14 cellular contexts compared by ENCODE assay signal in genomic region chr5:180289433-180289832, GRCh38. TPM values are rescaled to one million over a fixed set of nuclear protein-coding genes. Genes with fewer than 3 reads are reported as not detected.
DNase-seq lines count a peak whose midpoint lies in the region; ATAC-seq and TF ChIP-seq lines count a peak whose summit lies in the region.
"Had no signal": no experiment of that assay in that cellular context is flagged by ENCODE, and none has a peak within 500 bp of the region (broad histone marks: within the 10 kb centered on the region; RNA-seq: fewer than 3 reads in every experiment).

No MANE protein-coding gene starts in this region.

- H3K27me3 Mint-ChIP-seq in effector memory CD8-positive, alpha-beta T cell = no peaks in the 10 kb centered on the region
- H3K27me3 Mint-ChIP-seq in CD8-positive, alpha-beta T cell (ENCODE audit: low read depth) = no peaks in the 10 kb centered on the region
- H3K27me3 Mint-ChIP-seq in activated T-helper 1 cell treated with anti-CD3 and anti-CD28 coated beads, Interleukin-12 subunit alpha, Interleukin-12 subunit beta, Interleukin-2, Interleukin-4 antibody, amounts not matched to agents 30 ng/mL and 10 ng/mL and 1 ng/mL, durations not matched to agents 14 hours and 24 hours and 36 hours (ENCODE audit: insufficient read depth) = no peaks in the 10 kb centered on the region
- H3K27me3 Mint-ChIP-seq: activated CD4-positive, alpha-beta memory T cell treated with anti-CD3 and anti-CD28 coated beads, Interleukin-2, amount 10 ng/mL, durations not matched to agents 7 days and 5 days had no signal

- no peak overlapping the region for H3K4me3 Mint-ChIP-seq in effector memory CD8-positive, alpha-beta T cell
- H3K4me3 Mint-ChIP-seq in CD8-positive, alpha-beta T cell = no peak overlapping the region
- H3K4me3 Mint-ChIP-seq in activated T-helper 1 cell treated with anti-CD3 and anti-CD28 coated beads, Interleukin-12 subunit alpha, Interleukin-12 subunit beta, Interleukin-2, Interleukin-4 antibody, amounts not matched to agents 30 ng/mL and 10 ng/mL and 1 ng/mL, durations not matched to agents 14 hours and 24 hours and 36 hours = no peak overlapping the region

- TF ChIP-seq POLR2A in body of pancreas (IDR thresholded peaks at IDR 0.05) = peak in 1 of 3 donors; percentile 22

- H3K4me1 ChIP-seq in body of pancreas (peaks cover 63% of the 10 kb centered on the region), mucosa of descending colon (ENCODE audit: low read depth) (peaks cover 26% of the 10 kb centered on the region)
- peaks cover 23% of the 10 kb centered on the region for H3K4me1 ChIP-seq in CD8-positive, alpha-beta T cell (ENCODE audit: insufficient read depth, low read length)

- H3K4me3 ChIP-seq in body of pancreas (no peak overlapping the region), mucosa of descending colon (no peak overlapping the region)
- H3K4me3 ChIP-seq in CD8-positive, alpha-beta T cell (ENCODE audit: low read depth, low read length) = no peak overlapping the region

- TF ChIP-seq CTCF in body of pancreas (IDR thresholded peaks at IDR 0.05) (no peak), mucosa of descending colon (IDR thresholded peaks at IDR 0.05) (no peak)
- no peak for TF ChIP-seq CTCF in CD8-positive, alpha-beta T cell (IDR thresholded peaks at IDR 0.05)

- H3K36me3 ChIP-seq in body of pancreas (replicated peaks in 1 of 2; ENCODE audit: insufficient read depth in 1 of 2, low read depth in 2 of 2) (no peaks in the 10 kb centered on the region), mucosa of descending colon (ENCODE audit: low read depth) (no peaks in the 10 kb centered on the region)
- no peaks in the 10 kb centered on the region for H3K36me3 ChIP-seq in CD8-positive, alpha-beta T cell (ENCODE audit: insufficient read depth, low read length)

- WGBS in body of pancreas, 2 donors = 19 to 32% methylated on average over 3 of the region's 3 CpGs

- ATAC-seq in body of pancreas (peak; percentile 68), mucosa of descending colon (peak; percentile 28)
- no peak for ATAC-seq in effector memory CD8-positive, alpha-beta T cell (replicated peaks)
- ATAC-seq in CD8-positive, alpha-beta T cell = no peak

- H3K27me3 ChIP-seq in body of pancreas = no peaks in the 10 kb centered on the region
- H3K27me3 ChIP-seq in CD8-positive, alpha-beta T cell (ENCODE audit: insufficient read depth, low read length) = no peaks in the 10 kb centered on the region

- peak overlapping the region; percentile 87 to 90 (median 88) for H3K27ac ChIP-seq in body of pancreas
- H3K27ac ChIP-seq in CD8-positive, alpha-beta T cell (ENCODE audit: low read depth, low read length) = no peak overlapping the region
- H3K27ac ChIP-seq: HL-60 had no signal

- DNase-seq in COR-L47 (lab: John Stamatoyannopoulos, UW) (peak; percentile 7), NCI-H146 treated with DMSO at 0.1 percent for 48 hours (lab: John Stamatoyannopoulos, UW; ENCODE audit: unreplicated experiment) (peak; percentile 11), body of pancreas (peak; percentile 84 to 94 (median 92)), mucosa of descending colon (peak in 2 of 3 donors; percentile 46 to 48), anterior cingulate cortex (lab: John Stamatoyannopoulos, UW) (no peak)
- DNase-seq in effector memory CD8-positive, alpha-beta T cell = no peak
- DNase-seq in CD8-positive, alpha-beta T cell = no peak
- DNase-seq in activated T-helper 1 cell treated with anti-CD3 and anti-CD28 coated beads, Interleukin-12 subunit alpha, Interleukin-12 subunit beta, Interleukin-2, Interleukin-4 antibody, amounts not matched to agents 30 ng/mL and 10 ng/mL and 1 ng/mL, durations not matched to agents 14 hours and 24 hours and 36 hours (ENCODE audit: low spot score) = no peak
- DNase-seq: activated CD4-positive, alpha-beta memory T cell treated with anti-CD3 and anti-CD28 coated beads, Interleukin-2, amount 10 ng/mL, durations not matched to agents 7 days and 5 days; Karpas-422; NCI-H2227 treated with DMSO at 0.1 percent for 48 hours; T1000 had no signal

- CTCF ChIA-PET in CD8-positive, alpha-beta T cell (lab: Charles Lee) = interaction anchor here (1.3 to 2.4 kb wide), 3 partner anchors 10 to 39 kb away, joined by 5 to 13 read pairs (median 8); no protein-coding TSS in a partner anchor

- H3K4me1 Mint-ChIP-seq in effector memory CD8-positive, alpha-beta T cell (ENCODE audit: low read depth in 2 of 2) = peaks cover 42 to 50% of the 10 kb centered on the region in 2 donors
- peaks cover 56% of the 10 kb centered on the region for H3K4me1 Mint-ChIP-seq in CD8-positive, alpha-beta T cell (ENCODE audit: low read depth)
- peaks cover 26% of the 10 kb centered on the region for H3K4me1 Mint-ChIP-seq in activated T-helper 1 cell treated with anti-CD3 and anti-CD28 coated beads, Interleukin-12 subunit alpha, Interleukin-12 subunit beta, Interleukin-2, Interleukin-4 antibody, amounts not matched to agents 30 ng/mL and 10 ng/mL and 1 ng/mL, durations not matched to agents 14 hours and 24 hours and 36 hours (ENCODE audit: low read depth)

- POLR2A ChIA-PET in CD8-positive, alpha-beta T cell (lab: Charles Lee) = interaction anchor here (0.6 kb wide), 1 partner anchor 159 kb away, joined by 3 read pairs; no protein-coding TSS in a partner anchor

- intact Hi-C loops in body of pancreas (cut with DNase I) = no loop called here
- intact Hi-C loops in mucosa of descending colon (cut with DNase I, micrococcal nuclease) = no loop called here
- intact Hi-C loops in CD8-positive, alpha-beta T cell (cut with DNase I, micrococcal nuclease) = no loop called here
- intact Hi-C loops in activated T-helper 1 cell treated with anti-CD3 and anti-CD28 coated beads, Interleukin-12 subunit alpha, Interleukin-12 subunit beta, Interleukin-2, Interleukin-4 antibody, amounts not matched to agents 30 ng/mL and 10 ng/mL and 1 ng/mL, durations not matched to agents 14 hours and 24 hours and 36 hours (cut with micrococcal nuclease) = no loop called here

- peaks cover 34% of the 10 kb centered on the region for H3K36me3 Mint-ChIP-seq in effector memory CD8-positive, alpha-beta T cell (ENCODE audit: insufficient read depth)
- H3K36me3 Mint-ChIP-seq in CD8-positive, alpha-beta T cell = peaks cover 31% of the 10 kb centered on the region
- peaks cover 30% of the 10 kb centered on the region for H3K36me3 Mint-ChIP-seq in activated T-helper 1 cell treated with anti-CD3 and anti-CD28 coated beads, Interleukin-12 subunit alpha, Interleukin-12 subunit beta, Interleukin-2, Interleukin-4 antibody, amounts not matched to agents 30 ng/mL and 10 ng/mL and 1 ng/mL, durations not matched to agents 14 hours and 24 hours and 36 hours (ENCODE audit: low read depth)

- H3K27ac Mint-ChIP-seq in effector memory CD8-positive, alpha-beta T cell = no peak overlapping the region
- no peak overlapping the region for H3K27ac Mint-ChIP-seq in CD8-positive, alpha-beta T cell
- H3K27ac Mint-ChIP-seq in activated T-helper 1 cell treated with anti-CD3 and anti-CD28 coated beads, Interleukin-12 subunit alpha, Interleukin-12 subunit beta, Interleukin-2, Interleukin-4 antibody, amounts not matched to agents 30 ng/mL and 10 ng/mL and 1 ng/mL, durations not matched to agents 14 hours and 24 hours and 36 hours = no peak overlapping the region
- H3K27ac Mint-ChIP-seq: activated CD4-positive, alpha-beta memory T cell treated with anti-CD3 and anti-CD28 coated beads, Interleukin-2, amount 10 ng/mL, durations not matched to agents 7 days and 5 days; mesothelial cell of epicardium had no signal

- no peaks in the 10 kb centered on the region for H3K9me3 Mint-ChIP-seq in effector memory CD8-positive, alpha-beta T cell
- no peaks in the 10 kb centered on the region for H3K9me3 Mint-ChIP-seq in CD8-positive, alpha-beta T cell
- H3K9me3 Mint-ChIP-seq in activated T-helper 1 cell treated with anti-CD3 and anti-CD28 coated beads, Interleukin-12 subunit alpha, Interleukin-12 subunit beta, Interleukin-2, Interleukin-4 antibody, amounts not matched to agents 30 ng/mL and 10 ng/mL and 1 ng/mL, durations not matched to agents 14 hours and 24 hours and 36 hours = peaks cover 6% of the 10 kb centered on the region
- H3K9me3 Mint-ChIP-seq: mesothelial cell of epicardium had no signal

- H3K9me3 ChIP-seq in body of pancreas (no peaks in the 10 kb centered on the region), mucosa of descending colon (no peaks in the 10 kb centered on the region)
- no peaks in the 10 kb centered on the region for H3K9me3 ChIP-seq in CD8-positive, alpha-beta T cell (ENCODE audit: low read length)

RNA-seq across cellular contexts. Expression of gene MAPK9, which starts 2.5 kb away (rescaled TPM):
- total RNA-seq in body of pancreas (10 to 100 TPM; 20.4 to 33.2 TPM), mucosa of descending colon (10 to 100 TPM; 37.4 to 54.1 (median 41.3) TPM)
- total RNA-seq in CD8-positive, alpha-beta T cell = 10 to 100 TPM; 23.3 to 24.9 TPM
- 39.8 and 44.6 TPM in 2 replicates for total RNA-seq in activated T-helper 1 cell treated with anti-CD3 and anti-CD28 coated beads, Interleukin-12 subunit alpha, Interleukin-12 subunit beta, Interleukin-2, Interleukin-4 antibody, amounts not matched to agents 30 ng/mL and 10 ng/mL and 1 ng/mL, durations not matched to agents 14 hours and 24 hours and 36 hours

Comparison
In these comparisons a context has a peak if more than half of its experiments do, and no peak if none do; other contexts are left out.
1. DNase-seq: peak in COR-L47 (single experiment), NCI-H146 treated with DMSO at 0.1 percent for 48 hours (single experiment), body of pancreas (4 of 4) and mucosa of descending colon (2 of 3); none in anterior cingulate cortex (0 of 58), effector memory CD8-positive, alpha-beta T cell (0 of 3), CD8-positive, alpha-beta T cell (0 of 7) and activated T-helper 1 cell treated with anti-CD3 and anti-CD28 coated beads, Interleukin-12 subunit alpha, Interleukin-12 subunit beta, Interleukin-2, Interleukin-4 antibody, amounts not matched to agents 30 ng/mL and 10 ng/mL and 1 ng/mL, durations not matched to agents 14 hours and 24 hours and 36 hours (single experiment).
2. ATAC-seq: peak in body of pancreas (single experiment) and mucosa of descending colon (single experiment); none in effector memory CD8-positive, alpha-beta T cell (single experiment) and CD8-positive, alpha-beta T cell (single experiment).